12 cellular contexts compared by ENCODE assay signal in genomic region chr1:150477733-150478132, GRCh38. TPM values are rescaled to one million over a fixed set of nuclear protein-coding genes. Genes with fewer than 3 reads are reported as not detected.
DNase-seq lines count a peak whose midpoint lies in the region; ATAC-seq and TF ChIP-seq lines count a peak whose summit lies in the region.
"Had no signal": no experiment of that assay in that cellular context is flagged by ENCODE, and none has a peak within 500 bp of the region (broad histone marks: within the 10 kb centered on the region; RNA-seq: fewer than 3 reads in every experiment).

No MANE protein-coding gene starts in this region.

- H3K9me3 Mint-ChIP-seq in neural progenitor cell, result no peaks in the 10 kb centered on the region
- H3K9me3 Mint-ChIP-seq: GM23338 had no signal

- peaks cover 3% of the 10 kb centered on the region for H3K36me3 Mint-ChIP-seq in neural progenitor cell

- no peak overlapping the region for H3K4me2 ChIP-seq in SK-N-SH
- no peak overlapping the region for H3K4me2 ChIP-seq in PC-3 (ENCODE audit: low read length)
- no peak overlapping the region for H3K4me2 ChIP-seq in fibroblast of lung (ENCODE audit: extremely low read depth, insufficient read depth, low read length)
- no peak overlapping the region for H3K4me2 ChIP-seq in neural progenitor cell
- H3K4me2 ChIP-seq: GM23338 had no signal

- POLR2A ChIA-PET in SK-N-SH (lab: Yijun Ruan, JAX), result interaction anchor here (0.5 kb wide), 1 partner anchor 106 kb away, joined by 4 read pairs; no protein-coding TSS in a partner anchor
- POLR2A ChIA-PET in PC-3 (lab: Charles Lee; ENCODE audit: unreplicated experiment), result no interaction called here

- H3K27ac Mint-ChIP-seq in neural progenitor cell, result no peak overlapping the region
- H3K27ac Mint-ChIP-seq: GM23338 had no signal

- TF ChIP-seq EP300 in SK-N-SH (IDR thresholded peaks at IDR 0.05; ENCODE audit: borderline replicate concordance in 1 of 2, low read depth in 1 of 2, low read length in 1 of 2), result no peak

- TF ChIP-seq POLR2A in gastrocnemius medialis (IDR thresholded peaks at IDR 0.05), result no peak

- H4K20me1 ChIP-seq in SK-N-SH (ENCODE audit: insufficient read depth) (no peaks in the 10 kb centered on the region), PC-3 (ENCODE audit: low read length) (no peaks in the 10 kb centered on the region; the same call in 1 of the 2 replicates), fibroblast of lung (ENCODE audit: control insufficient read depth, extremely low read depth, insufficient read depth, low read length) (no peaks in the 10 kb centered on the region), neural progenitor cell (ENCODE audit: low read depth) (peaks cover 4% of the 10 kb centered on the region)

- peak; percentile 21; the same call in 2 of the 3 replicates for ATAC-seq in SK-N-SH treated with all-trans-retinoic acid at 6 μM for 48 hours
- ATAC-seq in PC-3, result peak; percentile 60
- ATAC-seq in gastrocnemius medialis, result no peak
- ATAC-seq in HG02970 (IDR thresholded peaks at IDR 0.05; ENCODE audit: low FRiP score, unreplicated experiment), result no peak

- no peaks in the 10 kb centered on the region for H3K9me3 ChIP-seq in SK-N-SH
- H3K9me3 ChIP-seq in PC-3 (ENCODE audit: low read length), result no peaks in the 10 kb centered on the region
- no peaks in the 10 kb centered on the region for H3K9me3 ChIP-seq in fibroblast of lung (ENCODE audit: control insufficient read depth, insufficient read depth, low read depth, low read length)
- H3K9me3 ChIP-seq in gastrocnemius medialis, result no peaks in the 10 kb centered on the region
- no peaks in the 10 kb centered on the region for H3K9me3 ChIP-seq in neural progenitor cell (ENCODE audit: low read depth)
- H3K9me3 ChIP-seq: body of pancreas had no signal

- no peak overlapping the region for H3K27ac ChIP-seq in SK-N-SH (ENCODE audit: low read depth in 2 of 2, low read length in 1 of 2)
- H3K27ac ChIP-seq in PC-3 (ENCODE audit: low read length), result no peak overlapping the region
- peak overlapping the region; percentile 42 for H3K27ac ChIP-seq in fibroblast of lung (ENCODE audit: insufficient read depth, low read length)
- H3K27ac ChIP-seq in gastrocnemius medialis, result peak overlapping the region; percentile 82 to 86 (median 84)
- H3K27ac ChIP-seq in neural progenitor cell, result no peak overlapping the region
- H3K27ac ChIP-seq: body of pancreas had no signal

- H3K9me2 ChIP-seq in SK-N-SH, result no peaks in the 10 kb centered on the region
- no peaks in the 10 kb centered on the region for H3K9me2 ChIP-seq in PC-3 (replicated peaks; ENCODE audit: low read length)

- BruUV-seq in PC-3 (replicated peaks; lab: Mats Ljungman, UMichigan), result no TSS peak

- 89% methylated on average over 4 of the region's 4 CpGs for WGBS in SK-N-SH (ENCODE audit: low lambda C conversion rate)

- no peaks in the 10 kb centered on the region; a peak in 1 of 4 replicates for H3K4me1 ChIP-seq in SK-N-SH (ENCODE audit: control insufficient read depth in 1 of 2, insufficient read depth in 2 of 2, low read depth in 1 of 2, low read length in 1 of 2)
- peaks cover 10% of the 10 kb centered on the region for H3K4me1 ChIP-seq in PC-3 (ENCODE audit: insufficient read depth, low read length)
- H3K4me1 ChIP-seq in fibroblast of lung (ENCODE audit: control insufficient read depth, extremely low read depth, insufficient read depth, low read length), result peaks cover 4% of the 10 kb centered on the region
- peaks cover 59 to 66% of the 10 kb centered on the region in 2 donors for H3K4me1 ChIP-seq in gastrocnemius medialis
- H3K4me1 ChIP-seq in neural progenitor cell, result no peaks in the 10 kb centered on the region

- H3K4me1 Mint-ChIP-seq in neural progenitor cell, result peaks cover 3% of the 10 kb centered on the region

- CTCF ChIA-PET in SK-N-SH (lab: Yijun Ruan, JAX), result no interaction called here
- CTCF ChIA-PET in PC-3 (lab: Charles Lee), result no interaction called here

- H3K27me3 ChIP-seq in SK-N-SH (ENCODE audit: insufficient read depth) (no peaks in the 10 kb centered on the region), PC-3 (ENCODE audit: low read length) (no peaks in the 10 kb centered on the region), fibroblast of lung (ENCODE audit: control insufficient read depth, insufficient read depth, low read length) (no peaks in the 10 kb centered on the region), gastrocnemius medialis (no peaks in the 10 kb centered on the region), neural progenitor cell (peaks cover 8% of the 10 kb centered on the region)
- H3K27me3 ChIP-seq: body of pancreas had no signal

- no peak overlapping the region for H3K4me3 Mint-ChIP-seq in neural progenitor cell
- H3K4me3 Mint-ChIP-seq: GM23338 had no signal

- H3K4me3 ChIP-seq in SK-N-SH (ENCODE audit: low read depth in 2 of 2, low read length in 1 of 2) (no peak overlapping the region), PC-3 (ENCODE audit: low read length) (no peak overlapping the region), fibroblast of lung (replicated peaks in 1 of 4; ENCODE audit: control extremely low read depth in 1 of 4, insufficient read depth in 1 of 4, low read depth in 3 of 4, low read length in 4 of 4) (no peak overlapping the region), gastrocnemius medialis (no peak overlapping the region), neural progenitor cell (no peak overlapping the region)
- H3K4me3 ChIP-seq: body of pancreas, GM23338 had no signal

- no peak for DNase-seq in SK-N-SH
- peak; percentile 52 for DNase-seq in PC-3
- peak; percentile 42 to 50 for DNase-seq in fibroblast of lung (ENCODE audit: low read depth in 2 of 2)
- no peak for DNase-seq in gastrocnemius medialis
- no peak for DNase-seq in foreskin melanocyte
- DNase-seq in neural progenitor cell (ENCODE audit: low spot score), result no peak
- DNase-seq: activated CD8-positive, alpha-beta memory T cell treated with anti-CD3 and anti-CD28 coated beads, Interleukin-2, amount 50 U/mL, for 48 hours; body of pancreas had no signal

- in situ Hi-C loops in gastrocnemius medialis (cut with MboI; ENCODE audit: low sequenced_read_pairs in 4 of 4), result no loop called here

- H2AFZ ChIP-seq in SK-N-SH (ENCODE audit: low read depth) (no peak overlapping the region), PC-3 (ENCODE audit: low read length) (no peak overlapping the region), fibroblast of lung (ENCODE audit: low read length) (no peak overlapping the region), neural progenitor cell (replicated peaks) (no peak overlapping the region)
- H2AFZ ChIP-seq: GM23338 had no signal

- no peak for TF ChIP-seq RAD21 in SK-N-SH (IDR thresholded peaks at IDR 0.05; ENCODE audit: low read length)

- peaks cover 3% of the 10 kb centered on the region for H3K27me3 Mint-ChIP-seq in neural progenitor cell (ENCODE audit: insufficient read depth, low read depth)

- H3K79me2 ChIP-seq in SK-N-SH (ENCODE audit: insufficient read depth) (no peaks in the 10 kb centered on the region), PC-3 (ENCODE audit: low read length) (no peaks in the 10 kb centered on the region), fibroblast of lung (ENCODE audit: control insufficient read depth, insufficient read depth, low read length) (no peaks in the 10 kb centered on the region), neural progenitor cell (ENCODE audit: low read depth) (no peaks in the 10 kb centered on the region)

- intact Hi-C loops in PC-3 (cut with micrococcal nuclease), result no loop called here
- intact Hi-C loops in gastrocnemius medialis (cut with DNase I; ENCODE audit: low total_unique reads), result loop anchor here (1.0 kb wide), 1 partner anchor 58 kb away; no protein-coding TSS in a partner anchor

- H3F3A ChIP-seq in SK-N-SH (replicated peaks; ENCODE audit: insufficient read depth), result no peaks in the 10 kb centered on the region
- no peaks in the 10 kb centered on the region for H3F3A ChIP-seq in PC-3 (ENCODE audit: low read length, unreplicated experiment)
- peaks cover 33% of the 10 kb centered on the region for H3F3A ChIP-seq in neural progenitor cell (ENCODE audit: low read depth)

- H3K9ac ChIP-seq in SK-N-SH, result no peak overlapping the region
- H3K9ac ChIP-seq in PC-3 (ENCODE audit: low read length), result no peak overlapping the region
- H3K9ac ChIP-seq in fibroblast of lung (ENCODE audit: insufficient read depth, low read length), result no peak overlapping the region
- no peak overlapping the region for H3K9ac ChIP-seq in neural progenitor cell

- H3K36me3 ChIP-seq in SK-N-SH (replicated peaks in 1 of 2; ENCODE audit: control insufficient read depth in 1 of 2, insufficient read depth in 2 of 2, low read length in 1 of 2) (peaks cover 3 to 24% of the 10 kb centered on the region in 2 experiments), PC-3 (ENCODE audit: low read depth, low read length) (peaks cover 8% of the 10 kb centered on the region; the same call in 1 of the 2 replicates), fibroblast of lung (ENCODE audit: control insufficient read depth, insufficient read depth, low read length) (no peaks in the 10 kb centered on the region), gastrocnemius medialis (no peaks in the 10 kb centered on the region), neural progenitor cell (no peaks in the 10 kb centered on the region)

- TF ChIP-seq CTCF in SK-N-SH (IDR thresholded peaks at IDR 0.05), result no peak
- no peak for TF ChIP-seq CTCF in PC-3 (conservative IDR thresholded peaks at IDR 0.05; ENCODE audit: low read depth, low read length)
- no peak for TF ChIP-seq CTCF in fibroblast of lung (conservative IDR thresholded peaks at IDR 0.05 in 1 of 2, IDR thresholded peaks at IDR 0.05 in 1 of 2; ENCODE audit: low read depth in 1 of 2, low read length in 2 of 2)
- TF ChIP-seq CTCF in gastrocnemius medialis (IDR thresholded peaks at IDR 0.05 in 4 of 5, conservative IDR thresholded peaks at IDR 0.05 in 1 of 5), result no peak
- no peak for TF ChIP-seq CTCF in neural progenitor cell (IDR thresholded peaks at IDR 0.05)

RNA-seq across cellular contexts. Expression of gene TARS2, which starts 9.5 kb away (rescaled TPM):
- 22.2 and 22.7 TPM in 2 replicates for polyA plus RNA-seq in SK-N-SH (2012; rRNA removed)
- polyA plus RNA-seq in SK-N-SH (2012; cell fraction: cytosol; rRNA removed), result 14.8 and 16.8 TPM in 2 replicates
- polyA plus RNA-seq in SK-N-SH (2012; cell fraction: nucleus; rRNA removed), result 31.3 and 33.8 TPM in 2 replicates
- 56.2 and 61.6 TPM in 2 replicates for total RNA-seq in PC-3 (2014; rRNA removed)
- total RNA-seq in fibroblast of lung, result 17.3 and 27.7 TPM in 2 replicates
- polyA plus RNA-seq in fibroblast of lung, result 7.4 and 13.3 TPM in 2 replicates
- polyA plus RNA-seq in fibroblast of lung (2012), result 8.7 and 14.9 TPM in 2 replicates
- 38.5 and 64.7 TPM in 2 replicates for polyA minus RNA-seq in fibroblast of lung (ENCODE audit: low replicate concordance)
- 10 to 100 TPM; 15.0 to 26.7 (median 18.4) TPM for total RNA-seq in gastrocnemius medialis
- total RNA-seq in neural progenitor cell (ENCODE audit: low replicate concordance), result 29.6 and 29.8 TPM in 2 replicates

RNA-seq across cellular contexts. Expression of gene ECM1, which starts 30.2 kb away (rescaled TPM):
- 20.2 and 32.3 TPM in 2 replicates for polyA plus RNA-seq in SK-N-SH (2012; rRNA removed)
- 9.6 and 16.2 TPM in 2 replicates for polyA plus RNA-seq in SK-N-SH (2012; cell fraction: cytosol; rRNA removed)
- 35.6 and 37.4 TPM in 2 replicates for polyA plus RNA-seq in SK-N-SH (2012; cell fraction: nucleus; rRNA removed)
- 2.3 and 3.7 TPM in 2 replicates for total RNA-seq in PC-3 (2014; rRNA removed)
- 7.7 and 25.1 TPM in 2 replicates for total RNA-seq in fibroblast of lung
- 108 and 137 TPM in 2 replicates for polyA plus RNA-seq in fibroblast of lung
- polyA plus RNA-seq in fibroblast of lung (2012), result 171 and 192 TPM in 2 replicates
- polyA minus RNA-seq in fibroblast of lung (ENCODE audit: low replicate concordance), result 162 and 245 TPM in 2 replicates
- total RNA-seq in gastrocnemius medialis, result 1 to 10 TPM; 1.5 to 8.5 (median 5.6) TPM
- total RNA-seq in neural progenitor cell (ENCODE audit: low replicate concordance), result 0.30 and 0.65 TPM in 2 replicates

RNA-seq across cellular contexts. Expression of gene FALEC, which starts 37.8 kb away (rescaled TPM):
- polyA plus RNA-seq in SK-N-SH (2012; rRNA removed), result 0.50 and 0.72 TPM in 2 replicates
- polyA plus RNA-seq in SK-N-SH (2012; cell fraction: cytosol; rRNA removed), result 0.13 and 0.37 TPM in 2 replicates
- 0.68 and 0.89 TPM in 2 replicates for polyA plus RNA-seq in SK-N-SH (2012; cell fraction: nucleus; rRNA removed)
- total RNA-seq in PC-3 (2014; rRNA removed), result 0.73 TPM in 1 of 2 replicates, not detected in the other
- 0.83 and 1.0 TPM in 2 replicates for total RNA-seq in fibroblast of lung
- polyA plus RNA-seq in fibroblast of lung, result 0.15 TPM in 1 of 2 replicates, not detected in the other
- polyA plus RNA-seq in fibroblast of lung (2012), result not detected in 2 replicates
- not detected in 2 replicates for polyA minus RNA-seq in fibroblast of lung (ENCODE audit: low replicate concordance)
- total RNA-seq in gastrocnemius medialis, result not detected
- 0.96 TPM in 1 of 2 replicates, not detected in the other for total RNA-seq in neural progenitor cell (ENCODE audit: low replicate concordance)
- total RNA-seq: body of pancreas, GM23338, lung microvascular endothelial cell had no signal

Comparison
In these comparisons a context has a peak if more than half of its experiments do, and no peak if none do; other contexts are left out.
1. ATAC-seq: peak in SK-N-SH treated with all-trans-retinoic acid at 6 μM for 48 hours (single experiment) and PC-3 (single experiment); none in gastrocnemius medialis (0 of 2) and HG02970 (single experiment).
2. DNase-seq: peak in PC-3 (single experiment) and fibroblast of lung (2 of 2); none in SK-N-SH (single experiment), gastrocnemius medialis (0 of 2), foreskin melanocyte (single experiment) and neural progenitor cell (single experiment).
3. H3K27ac ChIP-seq: peak in fibroblast of lung (single experiment) and gastrocnemius medialis (4 of 4); none in SK-N-SH (0 of 2), PC-3 (single experiment) and neural progenitor cell (single experiment).